1 cellular context compared by ENCODE assay signal in the genomic region with DNA sequence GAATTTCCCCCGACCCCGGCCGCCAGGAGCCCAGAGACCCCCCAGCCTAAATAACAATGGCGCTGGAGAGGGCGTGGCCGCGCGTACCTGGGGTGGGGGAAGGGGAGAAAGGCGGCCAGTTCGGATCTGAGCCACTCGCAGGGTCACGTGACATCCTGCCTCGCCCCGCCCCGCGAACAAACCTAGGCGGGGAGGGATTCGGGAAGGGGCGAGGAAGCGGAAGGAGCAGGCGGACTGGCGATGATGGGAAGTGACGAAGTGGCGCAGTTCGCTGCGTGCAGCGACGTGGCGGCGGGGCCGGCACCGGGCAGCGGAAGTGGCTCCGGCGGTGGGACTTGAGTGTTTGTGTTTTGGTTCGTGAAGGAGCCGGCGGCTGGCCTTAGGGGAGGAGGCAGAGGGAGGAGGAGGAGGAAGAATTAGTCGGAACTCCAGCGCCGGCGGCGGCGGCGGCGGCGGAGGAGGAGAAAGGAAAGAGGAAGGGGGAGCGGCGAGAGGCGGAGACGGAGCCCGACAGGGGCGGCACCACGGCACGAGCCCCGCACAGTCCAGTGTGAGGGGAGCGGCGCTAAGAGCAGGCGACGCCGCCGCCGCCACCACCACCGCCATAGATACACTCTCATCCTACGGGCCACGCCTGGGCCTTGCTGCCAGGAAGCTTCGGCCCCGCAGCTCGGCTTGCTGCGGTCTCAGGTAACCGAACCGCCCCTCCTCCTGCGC.
A peak's percentile ranks its signal among the peaks of the same experiment; 100 is the strongest.
TF ChIP-seq lines count a peak whose summit lies in the region.

A gene with protein sequence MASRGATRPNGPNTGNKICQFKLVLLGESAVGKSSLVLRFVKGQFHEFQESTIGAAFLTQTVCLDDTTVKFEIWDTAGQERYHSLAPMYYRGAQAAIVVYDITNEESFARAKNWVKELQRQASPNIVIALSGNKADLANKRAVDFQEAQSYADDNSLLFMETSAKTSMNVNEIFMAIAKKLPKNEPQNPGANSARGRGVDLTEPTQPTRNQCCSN (plus strand): TSS at position 266 of the 717 bp plus-strand sequence. CDS start 3,802 bp downstream, outside the sequence.

TF ChIP-seq in GM12878, 131 proteins besides CTCF, POLR2A, EP300 and RAD21 (continued from another document and continues in another):
- TF ChIP-seq, protein P1, sequence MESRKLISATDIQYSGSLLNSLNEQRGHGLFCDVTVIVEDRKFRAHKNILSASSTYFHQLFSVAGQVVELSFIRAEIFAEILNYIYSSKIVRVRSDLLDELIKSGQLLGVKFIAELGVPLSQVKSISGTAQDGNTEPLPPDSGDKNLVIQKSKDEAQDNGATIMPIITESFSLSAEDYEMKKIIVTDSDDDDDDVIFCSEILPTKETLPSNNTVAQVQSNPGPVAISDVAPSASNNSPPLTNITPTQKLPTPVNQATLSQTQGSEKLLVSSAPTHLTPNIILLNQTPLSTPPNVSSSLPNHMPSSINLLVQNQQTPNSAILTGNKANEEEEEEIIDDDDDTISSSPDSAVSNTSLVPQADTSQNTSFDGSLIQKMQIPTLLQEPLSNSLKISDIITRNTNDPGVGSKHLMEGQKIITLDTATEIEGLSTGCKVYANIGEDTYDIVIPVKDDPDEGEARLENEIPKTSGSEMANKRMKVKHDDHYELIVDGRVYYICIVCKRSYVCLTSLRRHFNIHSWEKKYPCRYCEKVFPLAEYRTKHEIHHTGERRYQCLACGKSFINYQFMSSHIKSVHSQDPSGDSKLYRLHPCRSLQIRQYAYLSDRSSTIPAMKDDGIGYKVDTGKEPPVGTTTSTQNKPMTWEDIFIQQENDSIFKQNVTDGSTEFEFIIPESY (IDR thresholded peaks at IDR 0.05) = no peak
- TF ChIP-seq CREM (IDR thresholded peaks at IDR 0.05; ENCODE audit: low read depth) (peak; percentile 95), RFX5 (IDR thresholded peaks at IDR 0.05; ENCODE audit: low read depth, low read length) (no peak), GATAD2B (conservative IDR thresholded peaks at IDR 0.05; ENCODE audit: low read depth) (peak; percentile 43; the same call in 1 of the 2 replicates), KDM1A (IDR thresholded peaks at IDR 0.05; ENCODE audit: borderline replicate concordance) (no peak), MYB (IDR thresholded peaks at IDR 0.05; ENCODE audit: borderline replicate concordance, low read depth, low read length) (no peak), JUNB (IDR thresholded peaks at IDR 0.05) (no peak), RCOR1 (conservative IDR thresholded peaks at IDR 0.05; ENCODE audit: low read depth, low read length) (0 out of 2 replicates have a peak, but pooled peaks have one; percentile 35), SIN3A (IDR thresholded peaks at IDR 0.05; ENCODE audit: low read depth, low read length) (0 out of 2 replicates have a peak, but pooled peaks have one; percentile 25), FOS (IDR thresholded peaks at IDR 0.05; ENCODE audit: borderline replicate concordance, extremely low read depth, insufficient read length) (no peak), ZNF622 (IDR thresholded peaks at IDR 0.05) (no peak), NRF1 (conservative IDR thresholded peaks at IDR 0.05; ENCODE audit: low read depth, low read length) (0 out of 2 replicates have a peak, but pooled peaks have one; percentile 13), NR2F1 (conservative IDR thresholded peaks at IDR 0.05) (0 out of 2 replicates have a peak, but pooled peaks have one; percentile 11), NFXL1 (IDR thresholded peaks at IDR 0.05; ENCODE audit: borderline replicate concordance) (0 out of 2 replicates have a peak, but pooled peaks have one; percentile 19), POLR2AphosphoS2 (IDR thresholded peaks at IDR 0.05; ENCODE audit: low read depth, low read length) (0 out of 2 replicates have a peak, but pooled peaks have one; percentile 30), MXI1 (IDR thresholded peaks at IDR 0.05; ENCODE audit: low read depth, low read length) (peak; percentile 49; the same call in 1 of the 2 replicates), ZNF217 (IDR thresholded peaks at IDR 0.05) (no peak; the same call in 1 of the 2 replicates), ETV6 (conservative IDR thresholded peaks at IDR 0.05 in 1 of 2, IDR thresholded peaks at IDR 0.05 in 1 of 2; ENCODE audit: borderline replicate concordance in 1 of 2, low read depth in 1 of 2) (peak in 1 of 2 experiments; percentile 58; a peak in 1 of 4 replicates), CBX3 (IDR thresholded peaks at IDR 0.05; ENCODE audit: borderline replicate concordance, low read depth) (no peak), IRF4 (IDR thresholded peaks at IDR 0.05; ENCODE audit: low read depth, low read length) (no peak), TAF1 (IDR thresholded peaks at IDR 0.05; ENCODE audit: borderline replicate concordance, low read depth, low read length) (peak; percentile 41; the same call in 1 of the 2 replicates), ZNF24 (IDR thresholded peaks at IDR 0.05) (no peak), MEF2A (IDR thresholded peaks at IDR 0.05; ENCODE audit: insufficient read depth, low read depth, low read length) (no peak), LARP7 (IDR thresholded peaks at IDR 0.05) (peak; percentile 76), MEF2B (IDR thresholded peaks at IDR 0.05; ENCODE audit: partially characterized antibody, poor library complexity, severe bottlenecking) (peak; percentile 62), IKZF1 (conservative IDR thresholded peaks at IDR 0.05) (peak; percentile 89), SIX5 (IDR thresholded peaks at IDR 0.05; ENCODE audit: low read depth, low read length, severe bottlenecking) (peak; percentile 37), NR2C1 (IDR thresholded peaks at IDR 0.05) (no peak), YY1 (IDR thresholded peaks at IDR 0.05; ENCODE audit: low read depth, low read length) (peak; percentile 94), MTA3 (IDR thresholded peaks at IDR 0.05; ENCODE audit: borderline replicate concordance, low read length) (no peak), MYC (IDR thresholded peaks at IDR 0.05; ENCODE audit: insufficient read depth, insufficient read length, insufficient replicate concordance, low read length, severe bottlenecking) (peak; percentile 29), CHD2 (IDR thresholded peaks at IDR 0.05; ENCODE audit: borderline replicate concordance, low read depth, low read length) (peak; percentile 84), ZNF384 (IDR thresholded peaks at IDR 0.05; ENCODE audit: borderline replicate concordance, low read depth, low read length) (no peak), YBX1 (IDR thresholded peaks at IDR 0.05) (no peak), CREB1 (IDR thresholded peaks at IDR 0.05; ENCODE audit: low read depth) (peak; percentile 97), ZBED1 (IDR thresholded peaks at IDR 0.05; ENCODE audit: borderline replicate concordance) (no peak; the same call in 1 of the 2 replicates), SMC3 (IDR thresholded peaks at IDR 0.05; ENCODE audit: borderline replicate concordance, low read length) (no peak), ZZZ3 (IDR thresholded peaks at IDR 0.05; ENCODE audit: control insufficient read depth, insufficient read length, low read depth) (no peak), CEBPB (IDR thresholded peaks at IDR 0.05; ENCODE audit: borderline replicate concordance in 1 of 2, low read depth in 2 of 2, low read length in 2 of 2) (no peak), EZH2 (IDR thresholded peaks at IDR 0.05; ENCODE audit: borderline replicate concordance, control insufficient read depth, low read depth, low read length) (no peak), TCF7 (IDR thresholded peaks at IDR 0.05; ENCODE audit: borderline replicate concordance) (no peak), HDGF (IDR thresholded peaks at IDR 0.05) (peak; percentile 100)
- TF ChIP-seq, protein P2, sequence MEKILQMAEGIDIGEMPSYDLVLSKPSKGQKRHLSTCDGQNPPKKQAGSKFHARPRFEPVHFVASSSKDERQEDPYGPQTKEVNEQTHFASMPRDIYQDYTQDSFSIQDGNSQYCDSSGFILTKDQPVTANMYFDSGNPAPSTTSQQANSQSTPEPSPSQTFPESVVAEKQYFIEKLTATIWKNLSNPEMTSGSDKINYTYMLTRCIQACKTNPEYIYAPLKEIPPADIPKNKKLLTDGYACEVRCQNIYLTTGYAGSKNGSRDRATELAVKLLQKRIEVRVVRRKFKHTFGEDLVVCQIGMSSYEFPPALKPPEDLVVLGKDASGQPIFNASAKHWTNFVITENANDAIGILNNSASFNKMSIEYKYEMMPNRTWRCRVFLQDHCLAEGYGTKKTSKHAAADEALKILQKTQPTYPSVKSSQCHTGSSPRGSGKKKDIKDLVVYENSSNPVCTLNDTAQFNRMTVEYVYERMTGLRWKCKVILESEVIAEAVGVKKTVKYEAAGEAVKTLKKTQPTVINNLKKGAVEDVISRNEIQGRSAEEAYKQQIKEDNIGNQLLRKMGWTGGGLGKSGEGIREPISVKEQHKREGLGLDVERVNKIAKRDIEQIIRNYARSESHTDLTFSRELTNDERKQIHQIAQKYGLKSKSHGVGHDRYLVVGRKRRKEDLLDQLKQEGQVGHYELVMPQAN (conservative IDR thresholded peaks at IDR 0.05) = peak; percentile 81
- TF ChIP-seq, protein P3, sequence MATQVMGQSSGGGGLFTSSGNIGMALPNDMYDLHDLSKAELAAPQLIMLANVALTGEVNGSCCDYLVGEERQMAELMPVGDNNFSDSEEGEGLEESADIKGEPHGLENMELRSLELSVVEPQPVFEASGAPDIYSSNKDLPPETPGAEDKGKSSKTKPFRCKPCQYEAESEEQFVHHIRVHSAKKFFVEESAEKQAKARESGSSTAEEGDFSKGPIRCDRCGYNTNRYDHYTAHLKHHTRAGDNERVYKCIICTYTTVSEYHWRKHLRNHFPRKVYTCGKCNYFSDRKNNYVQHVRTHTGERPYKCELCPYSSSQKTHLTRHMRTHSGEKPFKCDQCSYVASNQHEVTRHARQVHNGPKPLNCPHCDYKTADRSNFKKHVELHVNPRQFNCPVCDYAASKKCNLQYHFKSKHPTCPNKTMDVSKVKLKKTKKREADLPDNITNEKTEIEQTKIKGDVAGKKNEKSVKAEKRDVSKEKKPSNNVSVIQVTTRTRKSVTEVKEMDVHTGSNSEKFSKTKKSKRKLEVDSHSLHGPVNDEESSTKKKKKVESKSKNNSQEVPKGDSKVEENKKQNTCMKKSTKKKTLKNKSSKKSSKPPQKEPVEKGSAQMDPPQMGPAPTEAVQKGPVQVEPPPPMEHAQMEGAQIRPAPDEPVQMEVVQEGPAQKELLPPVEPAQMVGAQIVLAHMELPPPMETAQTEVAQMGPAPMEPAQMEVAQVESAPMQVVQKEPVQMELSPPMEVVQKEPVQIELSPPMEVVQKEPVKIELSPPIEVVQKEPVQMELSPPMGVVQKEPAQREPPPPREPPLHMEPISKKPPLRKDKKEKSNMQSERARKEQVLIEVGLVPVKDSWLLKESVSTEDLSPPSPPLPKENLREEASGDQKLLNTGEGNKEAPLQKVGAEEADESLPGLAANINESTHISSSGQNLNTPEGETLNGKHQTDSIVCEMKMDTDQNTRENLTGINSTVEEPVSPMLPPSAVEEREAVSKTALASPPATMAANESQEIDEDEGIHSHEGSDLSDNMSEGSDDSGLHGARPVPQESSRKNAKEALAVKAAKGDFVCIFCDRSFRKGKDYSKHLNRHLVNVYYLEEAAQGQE (IDR thresholded peaks at IDR 0.05; ENCODE audit: low read depth, low read length) = no peak
- TF ChIP-seq, protein P4, sequence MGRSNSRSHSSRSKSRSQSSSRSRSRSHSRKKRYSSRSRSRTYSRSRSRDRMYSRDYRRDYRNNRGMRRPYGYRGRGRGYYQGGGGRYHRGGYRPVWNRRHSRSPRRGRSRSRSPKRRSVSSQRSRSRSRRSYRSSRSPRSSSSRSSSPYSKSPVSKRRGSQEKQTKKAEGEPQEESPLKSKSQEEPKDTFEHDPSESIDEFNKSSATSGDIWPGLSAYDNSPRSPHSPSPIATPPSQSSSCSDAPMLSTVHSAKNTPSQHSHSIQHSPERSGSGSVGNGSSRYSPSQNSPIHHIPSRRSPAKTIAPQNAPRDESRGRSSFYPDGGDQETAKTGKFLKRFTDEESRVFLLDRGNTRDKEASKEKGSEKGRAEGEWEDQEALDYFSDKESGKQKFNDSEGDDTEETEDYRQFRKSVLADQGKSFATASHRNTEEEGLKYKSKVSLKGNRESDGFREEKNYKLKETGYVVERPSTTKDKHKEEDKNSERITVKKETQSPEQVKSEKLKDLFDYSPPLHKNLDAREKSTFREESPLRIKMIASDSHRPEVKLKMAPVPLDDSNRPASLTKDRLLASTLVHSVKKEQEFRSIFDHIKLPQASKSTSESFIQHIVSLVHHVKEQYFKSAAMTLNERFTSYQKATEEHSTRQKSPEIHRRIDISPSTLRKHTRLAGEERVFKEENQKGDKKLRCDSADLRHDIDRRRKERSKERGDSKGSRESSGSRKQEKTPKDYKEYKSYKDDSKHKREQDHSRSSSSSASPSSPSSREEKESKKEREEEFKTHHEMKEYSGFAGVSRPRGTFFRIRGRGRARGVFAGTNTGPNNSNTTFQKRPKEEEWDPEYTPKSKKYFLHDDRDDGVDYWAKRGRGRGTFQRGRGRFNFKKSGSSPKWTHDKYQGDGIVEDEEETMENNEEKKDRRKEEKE (IDR thresholded peaks at IDR 0.05) = no peak
- TF ChIP-seq, protein P5, sequence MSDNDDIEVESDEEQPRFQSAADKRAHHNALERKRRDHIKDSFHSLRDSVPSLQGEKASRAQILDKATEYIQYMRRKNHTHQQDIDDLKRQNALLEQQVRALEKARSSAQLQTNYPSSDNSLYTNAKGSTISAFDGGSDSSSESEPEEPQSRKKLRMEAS (IDR thresholded peaks at IDR 0.05; ENCODE audit: low read depth, low read length) = peak; percentile 58
- TF ChIP-seq, protein P6, sequence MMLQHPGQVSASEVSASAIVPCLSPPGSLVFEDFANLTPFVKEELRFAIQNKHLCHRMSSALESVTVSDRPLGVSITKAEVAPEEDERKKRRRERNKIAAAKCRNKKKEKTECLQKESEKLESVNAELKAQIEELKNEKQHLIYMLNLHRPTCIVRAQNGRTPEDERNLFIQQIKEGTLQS (IDR thresholded peaks at IDR 0.05; ENCODE audit: borderline replicate concordance, extremely low read depth, low read depth, low read length) = peak; percentile 52; the same call in 1 of the 2 replicates
- TF ChIP-seq, protein P7, sequence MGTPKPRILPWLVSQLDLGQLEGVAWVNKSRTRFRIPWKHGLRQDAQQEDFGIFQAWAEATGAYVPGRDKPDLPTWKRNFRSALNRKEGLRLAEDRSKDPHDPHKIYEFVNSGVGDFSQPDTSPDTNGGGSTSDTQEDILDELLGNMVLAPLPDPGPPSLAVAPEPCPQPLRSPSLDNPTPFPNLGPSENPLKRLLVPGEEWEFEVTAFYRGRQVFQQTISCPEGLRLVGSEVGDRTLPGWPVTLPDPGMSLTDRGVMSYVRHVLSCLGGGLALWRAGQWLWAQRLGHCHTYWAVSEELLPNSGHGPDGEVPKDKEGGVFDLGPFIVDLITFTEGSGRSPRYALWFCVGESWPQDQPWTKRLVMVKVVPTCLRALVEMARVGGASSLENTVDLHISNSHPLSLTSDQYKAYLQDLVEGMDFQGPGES (IDR thresholded peaks at IDR 0.05) = peak; percentile 14; the same call in 1 of the 2 replicates
- TF ChIP-seq, protein P8, sequence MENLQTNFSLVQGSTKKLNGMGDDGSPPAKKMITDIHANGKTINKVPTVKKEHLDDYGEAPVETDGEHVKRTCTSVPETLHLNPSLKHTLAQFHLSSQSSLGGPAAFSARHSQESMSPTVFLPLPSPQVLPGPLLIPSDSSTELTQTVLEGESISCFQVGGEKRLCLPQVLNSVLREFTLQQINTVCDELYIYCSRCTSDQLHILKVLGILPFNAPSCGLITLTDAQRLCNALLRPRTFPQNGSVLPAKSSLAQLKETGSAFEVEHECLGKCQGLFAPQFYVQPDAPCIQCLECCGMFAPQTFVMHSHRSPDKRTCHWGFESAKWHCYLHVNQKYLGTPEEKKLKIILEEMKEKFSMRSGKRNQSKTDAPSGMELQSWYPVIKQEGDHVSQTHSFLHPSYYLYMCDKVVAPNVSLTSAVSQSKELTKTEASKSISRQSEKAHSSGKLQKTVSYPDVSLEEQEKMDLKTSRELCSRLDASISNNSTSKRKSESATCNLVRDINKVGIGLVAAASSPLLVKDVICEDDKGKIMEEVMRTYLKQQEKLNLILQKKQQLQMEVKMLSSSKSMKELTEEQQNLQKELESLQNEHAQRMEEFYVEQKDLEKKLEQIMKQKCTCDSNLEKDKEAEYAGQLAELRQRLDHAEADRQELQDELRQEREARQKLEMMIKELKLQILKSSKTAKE (IDR thresholded peaks at IDR 0.05; ENCODE audit: low read depth, poor library complexity, severe bottlenecking) = no peak
